In the genomic region with DNA sequence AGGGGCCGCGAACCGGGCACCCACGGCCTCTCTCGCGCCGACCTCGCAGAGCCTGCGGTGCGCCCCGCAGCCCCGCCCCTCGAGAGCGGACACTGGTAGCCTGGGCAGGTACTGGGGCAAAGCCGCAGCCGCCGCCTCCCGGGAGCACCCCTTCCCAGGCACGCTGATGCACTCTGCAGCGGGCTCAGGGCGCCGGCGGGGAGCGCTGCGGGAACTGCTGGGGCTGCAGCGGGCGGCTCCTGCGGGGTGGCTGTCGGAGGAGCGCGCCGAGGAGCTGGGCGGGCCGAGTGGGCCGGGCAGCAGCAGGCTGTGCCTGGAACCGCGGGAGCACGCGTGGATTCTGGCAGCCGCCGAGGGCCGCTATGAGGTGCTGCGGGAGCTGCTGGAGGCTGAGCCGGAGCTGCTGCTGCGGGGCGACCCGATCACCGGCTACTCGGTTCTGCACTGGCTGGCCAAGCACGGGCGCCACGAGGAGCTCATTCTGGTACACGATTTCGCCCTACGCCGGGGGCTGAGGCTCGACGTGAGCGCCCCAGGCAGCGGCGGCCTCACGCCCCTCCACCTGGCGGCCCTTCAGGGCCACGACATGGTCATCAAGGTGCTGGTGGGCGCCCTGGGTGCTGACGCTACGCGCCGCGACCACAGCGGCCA, we compare ENCODE assay signal across 1 cellular context.
TF ChIP-seq lines count a peak whose summit lies in the region.

No MANE protein-coding gene starts in this region.

TF ChIP-seq in K562, 482 proteins besides CTCF, POLR2A, EP300 and RAD21 (continued from another document):
- TF ChIP-seq, protein P1, sequence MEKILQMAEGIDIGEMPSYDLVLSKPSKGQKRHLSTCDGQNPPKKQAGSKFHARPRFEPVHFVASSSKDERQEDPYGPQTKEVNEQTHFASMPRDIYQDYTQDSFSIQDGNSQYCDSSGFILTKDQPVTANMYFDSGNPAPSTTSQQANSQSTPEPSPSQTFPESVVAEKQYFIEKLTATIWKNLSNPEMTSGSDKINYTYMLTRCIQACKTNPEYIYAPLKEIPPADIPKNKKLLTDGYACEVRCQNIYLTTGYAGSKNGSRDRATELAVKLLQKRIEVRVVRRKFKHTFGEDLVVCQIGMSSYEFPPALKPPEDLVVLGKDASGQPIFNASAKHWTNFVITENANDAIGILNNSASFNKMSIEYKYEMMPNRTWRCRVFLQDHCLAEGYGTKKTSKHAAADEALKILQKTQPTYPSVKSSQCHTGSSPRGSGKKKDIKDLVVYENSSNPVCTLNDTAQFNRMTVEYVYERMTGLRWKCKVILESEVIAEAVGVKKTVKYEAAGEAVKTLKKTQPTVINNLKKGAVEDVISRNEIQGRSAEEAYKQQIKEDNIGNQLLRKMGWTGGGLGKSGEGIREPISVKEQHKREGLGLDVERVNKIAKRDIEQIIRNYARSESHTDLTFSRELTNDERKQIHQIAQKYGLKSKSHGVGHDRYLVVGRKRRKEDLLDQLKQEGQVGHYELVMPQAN (IDR thresholded peaks at IDR 0.05; ENCODE audit: borderline replicate concordance) = no peak
- no peak for TF ChIP-seq FIP1L1 (IDR thresholded peaks at IDR 0.05; ENCODE audit: low read depth, low read length, poor library complexity, severe bottlenecking)
- TF ChIP-seq TCF3 (CRISPR knock-in tag; IDR thresholded peaks at IDR 0.05) = no peak
- TF ChIP-seq ARID2 (IDR thresholded peaks at IDR 0.05) = no peak
- TF ChIP-seq WHSC1 (IDR thresholded peaks at IDR 0.05; ENCODE audit: low read length) = no peak
- no peak for TF ChIP-seq HCFC1 (IDR thresholded peaks at IDR 0.05; ENCODE audit: low read depth, low read length)
- TF ChIP-seq CSDE1 (IDR thresholded peaks at IDR 0.05) = no peak
- TF ChIP-seq, protein P2, sequence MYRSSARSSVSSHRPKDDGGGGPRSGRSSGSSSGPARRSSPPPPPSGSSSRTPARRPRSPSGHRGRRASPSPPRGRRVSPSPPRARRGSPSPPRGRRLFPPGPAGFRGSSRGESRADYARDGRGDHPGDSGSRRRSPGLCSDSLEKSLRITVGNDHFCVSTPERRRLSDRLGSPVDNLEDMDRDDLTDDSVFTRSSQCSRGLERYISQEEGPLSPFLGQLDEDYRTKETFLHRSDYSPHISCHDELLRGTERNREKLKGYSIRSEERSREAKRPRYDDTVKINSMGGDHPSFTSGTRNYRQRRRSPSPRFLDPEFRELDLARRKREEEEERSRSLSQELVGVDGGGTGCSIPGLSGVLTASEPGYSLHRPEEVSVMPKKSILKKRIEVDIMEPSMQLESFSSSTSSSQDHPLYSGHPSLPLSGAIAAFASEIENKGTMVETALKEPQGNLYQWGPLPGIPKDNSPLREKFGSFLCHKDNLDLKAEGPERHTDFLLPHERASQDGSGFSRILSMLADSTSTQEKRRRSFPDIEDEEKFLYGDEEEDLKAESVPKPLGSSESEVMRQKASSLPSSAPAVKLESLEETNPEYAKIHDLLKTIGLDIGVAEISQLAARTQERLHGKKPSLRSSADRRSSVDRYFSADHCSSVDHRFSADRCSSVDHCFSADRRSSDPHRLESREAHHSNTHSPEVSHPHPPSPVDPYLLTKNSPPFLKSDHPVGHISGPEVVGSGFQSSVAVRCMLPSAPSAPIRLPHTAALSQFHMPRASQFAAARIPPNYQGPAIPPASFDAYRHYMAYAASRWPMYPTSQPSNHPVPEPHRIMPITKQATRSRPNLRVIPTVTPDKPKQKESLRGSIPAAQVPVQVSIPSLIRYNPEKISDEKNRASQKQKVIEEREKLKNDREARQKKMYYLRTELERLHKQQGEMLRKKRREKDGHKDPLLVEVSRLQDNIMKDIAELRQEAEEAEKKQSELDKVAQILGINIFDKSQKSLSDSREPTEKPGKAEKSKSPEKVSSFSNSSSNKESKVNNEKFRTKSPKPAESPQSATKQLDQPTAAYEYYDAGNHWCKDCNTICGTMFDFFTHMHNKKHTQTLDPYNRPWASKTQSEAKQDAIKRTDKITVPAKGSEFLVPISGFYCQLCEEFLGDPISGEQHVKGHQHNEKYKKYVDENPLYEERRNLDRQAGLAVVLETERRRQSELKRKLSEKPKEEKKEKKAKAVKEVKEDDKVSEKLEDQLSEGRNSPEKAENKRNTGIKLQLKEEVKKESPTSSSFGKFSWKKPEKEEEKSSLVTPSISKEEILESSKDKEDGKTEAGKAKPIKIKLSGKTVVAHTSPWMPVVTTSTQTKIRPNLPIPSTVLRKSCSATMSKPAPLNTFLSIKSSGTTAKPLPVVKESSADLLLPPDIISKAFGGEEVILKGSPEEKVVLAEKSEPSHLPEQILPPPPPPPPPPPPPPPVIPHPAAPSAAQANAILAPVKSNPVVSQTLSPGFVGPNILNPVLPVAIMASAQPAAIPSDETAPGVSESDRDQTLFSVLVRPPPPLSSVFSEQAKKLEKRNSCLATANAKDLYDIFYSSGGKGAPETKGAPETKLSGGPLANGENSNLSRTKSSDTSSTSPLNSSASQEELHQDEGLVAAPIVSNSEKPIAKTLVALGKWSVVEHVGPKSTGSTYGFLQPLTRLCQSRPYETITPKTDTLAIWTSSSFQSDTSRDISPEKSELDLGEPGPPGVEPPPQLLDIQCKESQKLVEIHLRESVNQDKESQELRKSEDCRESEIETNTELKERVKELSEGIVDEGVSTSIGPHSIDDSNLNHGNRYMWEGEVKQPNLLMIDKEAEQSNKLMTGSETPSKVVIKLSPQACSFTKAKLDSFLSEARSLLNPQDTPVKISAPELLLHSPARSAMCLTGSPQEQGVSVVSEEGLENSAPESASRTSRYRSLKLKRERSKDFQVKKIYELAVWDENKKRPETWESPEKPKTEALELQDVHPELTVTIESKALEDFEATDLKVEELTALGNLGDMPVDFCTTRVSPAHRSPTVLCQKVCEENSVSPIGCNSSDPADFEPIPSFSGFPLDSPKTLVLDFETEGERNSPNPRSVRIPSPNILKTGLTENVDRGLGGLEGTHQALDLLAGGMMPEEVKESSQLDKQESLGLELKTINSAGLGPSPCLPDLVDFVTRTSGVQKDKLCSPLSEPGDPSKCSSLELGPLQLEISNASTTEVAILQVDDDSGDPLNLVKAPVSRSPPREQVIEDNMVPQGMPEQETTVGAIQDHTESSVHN (IDR thresholded peaks at IDR 0.05; ENCODE audit: borderline replicate concordance in 1 of 2, low read depth in 1 of 2) = no peak
- no peak for TF ChIP-seq ZC3H4 (CRISPR knock-in tag; IDR thresholded peaks at IDR 0.05; ENCODE audit: borderline replicate concordance)
- peak; percentile 59; the same call in 1 of the 2 replicates for TF ChIP-seq RB1 (IDR thresholded peaks at IDR 0.05; ENCODE audit: low read depth)
- TF ChIP-seq ZNF79 (CRISPR knock-in tag; IDR thresholded peaks at IDR 0.05; ENCODE audit: low read depth) = no peak
- TF ChIP-seq ELF2 (CRISPR knock-in tag; IDR thresholded peaks at IDR 0.05) = no peak
- TF ChIP-seq FOXJ3 (CRISPR knock-in tag; IDR thresholded peaks at IDR 0.05) = no peak
- TF ChIP-seq TOE1 (IDR thresholded peaks at IDR 0.05; ENCODE audit: borderline replicate concordance) = no peak
- TF ChIP-seq TOE1 (CRISPR knock-in tag; IDR thresholded peaks at IDR 0.05; ENCODE audit: borderline replicate concordance, low read depth) = no peak
- TF ChIP-seq DNMT1 (IDR thresholded peaks at IDR 0.05) = no peak
- TF ChIP-seq MED1 (CRISPR knock-in tag; IDR thresholded peaks at IDR 0.05; ENCODE audit: borderline replicate concordance) = no peak
- no peak for TF ChIP-seq GATAD2A (IDR thresholded peaks at IDR 0.05)
- TF ChIP-seq ZNF263 (CRISPR knock-in tag; IDR thresholded peaks at IDR 0.05; ENCODE audit: borderline replicate concordance) = 0 out of 2 replicates have a peak, but pooled peaks have one; percentile 11
- TF ChIP-seq NFRKB (IDR thresholded peaks at IDR 0.05; ENCODE audit: low read depth) = no peak
- TF ChIP-seq ESRRA (IDR thresholded peaks at IDR 0.05; ENCODE audit: borderline replicate concordance, low read depth) = no peak
- no peak for TF ChIP-seq BRF1 (IDR thresholded peaks at IDR 0.05; ENCODE audit: borderline replicate concordance, extremely low read depth, insufficient read length)
- TF ChIP-seq SMARCC2 (IDR thresholded peaks at IDR 0.05; ENCODE audit: low read depth) = no peak
- no peak for TF ChIP-seq POLR3G (IDR thresholded peaks at IDR 0.05; ENCODE audit: extremely low read depth, insufficient read length, insufficient replicate concordance)
- TF ChIP-seq RBFOX2 (IDR thresholded peaks at IDR 0.05; ENCODE audit: low read depth, low read length) = 0 out of 2 replicates have a peak, but pooled peaks have one; percentile 19
- TF ChIP-seq OTX1 (CRISPR knock-in tag; IDR thresholded peaks at IDR 0.05) = no peak
- no peak for TF ChIP-seq ZNF282 (CRISPR knock-in tag; IDR thresholded peaks at IDR 0.05)
- TF ChIP-seq ZNF764 (CRISPR knock-in tag; IDR thresholded peaks at IDR 0.05; ENCODE audit: low read depth) = no peak
- TF ChIP-seq, protein P3, sequence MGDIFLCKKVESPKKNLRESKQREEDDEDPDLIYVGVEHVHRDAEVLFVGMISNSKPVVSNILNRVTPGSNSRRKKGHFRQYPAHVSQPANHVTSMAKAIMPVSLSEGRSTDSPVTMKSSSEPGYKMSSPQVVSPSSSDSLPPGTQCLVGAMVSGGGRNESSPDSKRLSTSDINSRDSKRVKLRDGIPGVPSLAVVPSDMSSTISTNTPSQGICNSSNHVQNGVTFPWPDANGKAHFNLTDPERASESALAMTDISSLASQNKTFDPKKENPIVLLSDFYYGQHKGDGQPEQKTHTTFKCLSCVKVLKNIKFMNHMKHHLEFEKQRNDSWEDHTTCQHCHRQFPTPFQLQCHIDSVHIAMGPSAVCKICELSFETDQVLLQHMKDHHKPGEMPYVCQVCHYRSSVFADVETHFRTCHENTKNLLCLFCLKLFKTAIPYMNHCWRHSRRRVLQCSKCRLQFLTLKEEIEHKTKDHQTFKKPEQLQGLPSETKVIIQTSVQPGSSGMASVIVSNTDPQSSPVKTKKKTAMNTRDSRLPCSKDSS (IDR thresholded peaks at IDR 0.05; ENCODE audit: low read depth, partially characterized antibody) = no peak
- no peak for TF ChIP-seq TEAD4 (IDR thresholded peaks at IDR 0.05; ENCODE audit: low read length)
- no peak for TF ChIP-seq TEAD4 (CRISPR knock-in tag; IDR thresholded peaks at IDR 0.05; ENCODE audit: borderline replicate concordance)
- no peak for TF ChIP-seq ETV1 (tag; conservative IDR thresholded peaks at IDR 0.05; ENCODE audit: low read depth)
- no peak for TF ChIP-seq ZNF668 (CRISPR knock-in tag; IDR thresholded peaks at IDR 0.05)
TF ChIP-seq in K562: peak in this region for 10.
